Comparison of ENCODE assay signal across 8 cellular contexts in the genomic region with DNA sequence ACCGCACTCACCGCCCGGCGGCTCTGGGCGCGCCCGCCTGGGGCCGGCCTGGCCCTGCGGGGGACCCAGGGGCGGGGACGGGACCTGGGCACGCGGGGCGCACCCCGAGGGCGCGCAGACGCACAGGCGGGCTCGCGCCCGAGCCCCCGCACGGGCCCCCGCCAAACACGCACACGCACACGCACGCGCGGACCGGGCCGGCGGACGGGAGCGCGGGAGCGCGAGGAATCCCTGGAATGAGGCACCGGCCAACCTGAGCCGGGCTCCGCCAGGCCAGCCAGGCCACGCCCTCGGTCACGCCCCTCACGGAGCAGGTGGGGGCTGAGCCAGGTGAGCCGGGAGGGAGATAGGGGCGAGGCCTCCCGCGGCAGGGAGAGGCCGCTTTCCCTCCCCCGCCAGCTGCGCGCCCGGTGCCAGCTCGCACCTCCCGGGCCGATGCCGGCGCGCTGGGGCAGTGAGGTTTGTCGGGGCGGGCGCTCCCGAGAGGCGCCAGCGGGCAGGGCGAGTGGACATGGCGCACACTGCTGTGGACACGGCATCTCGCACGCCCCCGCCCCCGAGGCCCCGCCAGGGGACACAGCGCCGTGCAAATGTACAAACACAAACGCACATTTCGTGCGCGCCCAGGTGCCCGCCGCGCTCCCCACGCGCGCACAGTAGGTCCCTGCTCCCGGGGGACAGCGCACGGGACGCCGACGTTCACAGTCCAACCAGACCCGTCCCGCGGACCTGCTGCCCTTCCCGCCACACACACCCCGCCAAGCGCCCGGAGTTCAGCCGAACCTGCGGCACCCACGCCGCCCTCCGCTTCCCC.
DNase-seq lines count a peak whose midpoint lies in the region; ATAC-seq and TF ChIP-seq lines count a peak whose summit lies in the region.

No MANE protein-coding gene starts in this region.

- peaks cover 21% of the 10 kb centered on the region for H3K4me1 ChIP-seq in CD4-positive, CD25-positive, alpha-beta regulatory T cell (ENCODE audit: control insufficient read depth, insufficient read depth, low read length, poor library complexity, severe bottlenecking)
- H3K4me1 ChIP-seq in Peyer's patch: peaks cover 0 to 16% (median 3%) of the 10 kb centered on the region in 4 donors
- peaks cover 16% of the 10 kb centered on the region for H3K4me1 ChIP-seq in foreskin keratinocyte
- peaks cover 19% of the 10 kb centered on the region for H3K4me1 ChIP-seq in neural progenitor cell
- H3K4me1 ChIP-seq in stomach smooth muscle (ENCODE audit: control insufficient read depth, insufficient read depth, low read length): peaks cover 15% of the 10 kb centered on the region

- peak overlapping the region; percentile 65 for H3K27ac ChIP-seq in CD4-positive, CD25-positive, alpha-beta regulatory T cell (ENCODE audit: insufficient read depth, low read length, poor library complexity, severe bottlenecking)
- peak overlapping the region; percentile 92 to 96 (median 94) for H3K27ac ChIP-seq in Peyer's patch
- H3K27ac ChIP-seq in foreskin keratinocyte: peak overlapping the region; percentile 85
- no peak overlapping the region for H3K27ac ChIP-seq in neural progenitor cell
- peak overlapping the region; percentile 89 for H3K27ac ChIP-seq in stomach smooth muscle (ENCODE audit: low read length)

- peak overlapping the region; percentile 98 for H2AFZ ChIP-seq in neural progenitor cell (replicated peaks)

- H3K36me3 Mint-ChIP-seq in CD4-positive, CD25-positive, alpha-beta regulatory T cell: no peaks in the 10 kb centered on the region
- H3K36me3 Mint-ChIP-seq in neural progenitor cell: no peaks in the 10 kb centered on the region

- peaks cover 39% of the 10 kb centered on the region for H3F3A ChIP-seq in neural progenitor cell (ENCODE audit: low read depth)

- H3K4me2 ChIP-seq in neural progenitor cell: peak overlapping the region; percentile 86

- H3K27me3 Mint-ChIP-seq in CD4-positive, CD25-positive, alpha-beta regulatory T cell: peaks cover 35% of the 10 kb centered on the region
- peaks cover 23% of the 10 kb centered on the region for H3K27me3 Mint-ChIP-seq in neural progenitor cell (ENCODE audit: insufficient read depth, low read depth)

- H3K4me3 Mint-ChIP-seq in CD4-positive, CD25-positive, alpha-beta regulatory T cell: peak overlapping the region in 3 of 4 donors; percentile 84 to 93 (median 88)
- H3K4me3 Mint-ChIP-seq in neural progenitor cell: peak overlapping the region; percentile 75

- H3K36me3 ChIP-seq in CD4-positive, CD25-positive, alpha-beta regulatory T cell (ENCODE audit: control insufficient read depth, insufficient read depth, low read length): no peaks in the 10 kb centered on the region
- H3K36me3 ChIP-seq in Peyer's patch (no peaks in the 10 kb centered on the region), neural progenitor cell (no peaks in the 10 kb centered on the region), stomach smooth muscle (ENCODE audit: control insufficient read depth in 2 of 2, insufficient read depth in 2 of 2, low read length in 2 of 2) (no peaks in the 10 kb centered on the region)

- no peaks in the 10 kb centered on the region for H4K20me1 ChIP-seq in neural progenitor cell (ENCODE audit: low read depth)

- peak; percentile 54 to 73 (median 70) for DNase-seq in CD4-positive, CD25-positive, alpha-beta regulatory T cell
- DNase-seq in Peyer's patch (peak; percentile 87 to 98 (median 96)), foreskin keratinocyte (peak; percentile 83 to 87), neural progenitor cell (ENCODE audit: low spot score) (peak; percentile 93)
- DNase-seq in activated naive CD4-positive, alpha-beta T cell (lab: John Stamatoyannopoulos, UW): peak in 3 of 4 experiments; percentile 12 to 71 (median 42)

- peak; percentile 68 to 69 for ATAC-seq in CD4-positive, CD25-positive, alpha-beta regulatory T cell (ENCODE audit: low read depth in 2 of 2)
- peak; percentile 64 for ATAC-seq in GM19438 (IDR thresholded peaks at IDR 0.05; ENCODE audit: low read depth, unreplicated experiment)
- ATAC-seq in HG03565 (IDR thresholded peaks at IDR 0.05; ENCODE audit: unreplicated experiment): peak; percentile 52
- ATAC-seq in foreskin keratinocyte: peak; percentile 87

- peaks cover 26% of the 10 kb centered on the region for H3K79me2 ChIP-seq in neural progenitor cell (ENCODE audit: low read depth)

- TF ChIP-seq POLR2A in Peyer's patch (IDR thresholded peaks at IDR 0.05): peak; percentile 62 to 83

- TF ChIP-seq CTCF in Peyer's patch (IDR thresholded peaks at IDR 0.05): no peak
- no peak for TF ChIP-seq CTCF in foreskin keratinocyte (conservative IDR thresholded peaks at IDR 0.05)
- TF ChIP-seq CTCF in neural progenitor cell (IDR thresholded peaks at IDR 0.05): no peak

- peaks cover 10 to 27% (median 18%) of the 10 kb centered on the region in 4 donors for H3K4me1 Mint-ChIP-seq in CD4-positive, CD25-positive, alpha-beta regulatory T cell
- H3K4me1 Mint-ChIP-seq in neural progenitor cell: peaks cover 25% of the 10 kb centered on the region

- H3K27me3 ChIP-seq in CD4-positive, CD25-positive, alpha-beta regulatory T cell (ENCODE audit: control insufficient read depth, insufficient read depth, low read length): no peaks in the 10 kb centered on the region
- H3K27me3 ChIP-seq in Peyer's patch (no peaks in the 10 kb centered on the region), foreskin keratinocyte (no peaks in the 10 kb centered on the region), neural progenitor cell (peaks cover 30% of the 10 kb centered on the region), stomach smooth muscle (ENCODE audit: control insufficient read depth in 1 of 2, insufficient read depth in 2 of 2, low read length in 2 of 2) (no peaks in the 10 kb centered on the region)

- H3K27ac Mint-ChIP-seq in CD4-positive, CD25-positive, alpha-beta regulatory T cell: no peak overlapping the region
- H3K27ac Mint-ChIP-seq in neural progenitor cell: no peak overlapping the region

- H3K9ac ChIP-seq in neural progenitor cell (no peak overlapping the region), stomach smooth muscle (ENCODE audit: low read length in 2 of 2) (peak overlapping the region; percentile 29 to 71)

- no peak overlapping the region for H3K4me3 ChIP-seq in CD4-positive, CD25-positive, alpha-beta regulatory T cell (ENCODE audit: low read depth, low read length)
- H3K4me3 ChIP-seq in Peyer's patch (peak overlapping the region; percentile 71 to 92 (median 88)), neural progenitor cell (peak overlapping the region; percentile 76), stomach smooth muscle (ENCODE audit: low read length in 2 of 2) (peak overlapping the region; percentile 88 to 90)

- H3K9me3 Mint-ChIP-seq in CD4-positive, CD25-positive, alpha-beta regulatory T cell: peaks cover 0 to 3% (median 0%) of the 10 kb centered on the region in 7 donors
- H3K9me3 Mint-ChIP-seq in neural progenitor cell: no peaks in the 10 kb centered on the region

- no peaks in the 10 kb centered on the region for H3K9me3 ChIP-seq in CD4-positive, CD25-positive, alpha-beta regulatory T cell (ENCODE audit: control insufficient read depth in 2 of 2, low read length in 2 of 2)
- H3K9me3 ChIP-seq in Peyer's patch (no peaks in the 10 kb centered on the region), neural progenitor cell (ENCODE audit: low read depth) (no peaks in the 10 kb centered on the region), stomach smooth muscle (ENCODE audit: control insufficient read depth in 2 of 2, low read length in 2 of 2) (no peaks in the 10 kb centered on the region)

Comparison
In these comparisons a context has a peak if more than half of its experiments do, and no peak if none do; other contexts are left out.
1. DNase-seq: peak in every context shown above with its lines; median percentile 96 in Peyer's patch; 93 in neural progenitor cell; 85 in foreskin keratinocyte; 70 in CD4-positive, CD25-positive, alpha-beta regulatory T cell; 42 in activated naive CD4-positive, alpha-beta T cell.